12 cellular contexts compared by ENCODE assay signal in the genomic region with DNA sequence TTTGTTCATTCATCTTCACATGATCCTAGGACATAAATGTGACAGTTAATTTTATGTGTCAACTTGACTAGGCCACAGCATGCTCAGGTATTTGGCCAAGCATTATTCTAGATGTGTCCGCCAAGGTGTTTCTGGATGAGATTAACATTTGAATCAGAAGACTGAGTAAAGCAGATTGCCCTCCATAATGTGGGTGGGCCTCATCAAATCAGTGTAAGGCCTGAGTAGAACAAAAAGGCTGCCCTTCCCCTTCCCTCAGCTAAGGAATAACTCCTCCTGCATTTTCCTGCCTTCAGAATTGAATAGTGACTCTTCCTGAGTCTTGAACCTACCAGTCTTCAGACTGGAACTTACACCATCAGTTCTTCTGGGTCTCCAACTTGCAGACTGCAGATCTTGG. TPM values are rescaled to one million over a fixed set of nuclear protein-coding genes. Genes with fewer than 3 reads are reported as not detected.
"Had no signal": no experiment of that assay in that cellular context is flagged by ENCODE, and none has a peak within 500 bp of the region (broad histone marks: within the 10 kb centered on the region; RNA-seq: fewer than 3 reads in every experiment).

No MANE protein-coding gene starts in this region.

- H3K27ac ChIP-seq: GM23248 had no signal

- FAIRE-seq: H1, H54 had no signal

- H3K9me3 ChIP-seq: HAP-1 had no signal

- H3K9ac ChIP-seq: GM23248 had no signal

- H3K36me3 ChIP-seq: HAP-1 had no signal

- DNase-seq: GM23248, GOT3, H7, H9, HCEC 1CT, HFFc6 had no signal

- H3K4me3 ChIP-seq: GM23248, GM23338, HAP-1 had no signal

- H3K9me3 Mint-ChIP-seq: GM23338, HFFc6 had no signal

- H2AFZ ChIP-seq: GM23248, GM23338 had no signal

- H3K4me3 Mint-ChIP-seq: GM23338, H9, HFFc6 had no signal

- ATAC-seq: GM23338, HCT116 had no signal

- H3K27ac Mint-ChIP-seq: GM23338, HFFc6 had no signal

RNA-seq across cellular contexts. Expression of a gene that starts 50.9 kb away (rescaled TPM):
- total RNA-seq: GM23248, GM23338, H1, H4, H7, H9, HFFc6 had no signal
- polyA plus RNA-seq: GM23248, GM23338, H1 had no signal
